In the genomic region with DNA sequence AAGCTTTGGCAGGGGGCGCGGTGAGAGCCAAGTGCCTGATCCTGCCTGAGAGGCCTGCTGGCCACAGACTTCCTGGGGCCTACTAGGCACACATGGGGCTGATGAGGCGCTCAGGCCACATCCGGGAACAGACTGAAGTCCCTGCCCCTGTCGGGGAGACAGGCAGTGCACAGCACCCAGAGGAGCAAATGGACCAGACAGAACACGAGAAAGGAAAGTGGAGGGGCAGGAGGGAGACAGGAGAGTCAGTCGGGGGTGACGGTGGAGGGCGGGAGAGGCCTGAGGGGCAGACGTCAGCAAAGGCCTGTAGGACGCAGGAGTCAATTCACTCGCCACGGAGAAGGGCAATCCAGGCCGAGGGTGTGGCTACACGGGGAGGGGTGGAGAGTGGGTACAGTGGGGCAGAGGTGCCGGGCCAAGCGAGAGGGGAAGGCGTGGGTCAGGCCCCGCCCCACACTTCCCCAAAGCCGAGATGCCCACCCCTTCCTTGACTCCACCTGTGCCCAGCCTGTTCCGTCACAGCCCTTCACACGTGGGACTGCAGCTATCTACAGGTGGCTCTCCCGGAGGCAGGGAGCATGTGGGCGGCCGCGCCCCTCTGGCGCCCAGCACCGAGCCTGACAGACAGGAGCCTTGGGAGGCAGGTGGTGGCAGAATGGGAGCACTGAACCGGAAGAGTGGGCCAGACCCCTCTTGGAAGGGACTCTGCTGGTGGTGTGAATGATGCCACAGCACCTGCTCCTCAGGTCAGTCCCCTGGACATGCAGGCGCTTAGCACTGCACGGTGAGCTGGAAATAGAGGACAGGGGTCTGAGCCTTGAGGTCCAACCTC, we compare ENCODE assay signal across 1 cellular context.
TF ChIP-seq lines count a peak whose summit lies in the region.

No MANE protein-coding gene starts in this region.

TF ChIP-seq in SK-N-SH treated with all-trans-retinoic acid at 6 μM for 48 hours, 23 proteins besides CTCF, POLR2A, EP300 and RAD21 (continued from another document):
- TF ChIP-seq, protein P1, sequence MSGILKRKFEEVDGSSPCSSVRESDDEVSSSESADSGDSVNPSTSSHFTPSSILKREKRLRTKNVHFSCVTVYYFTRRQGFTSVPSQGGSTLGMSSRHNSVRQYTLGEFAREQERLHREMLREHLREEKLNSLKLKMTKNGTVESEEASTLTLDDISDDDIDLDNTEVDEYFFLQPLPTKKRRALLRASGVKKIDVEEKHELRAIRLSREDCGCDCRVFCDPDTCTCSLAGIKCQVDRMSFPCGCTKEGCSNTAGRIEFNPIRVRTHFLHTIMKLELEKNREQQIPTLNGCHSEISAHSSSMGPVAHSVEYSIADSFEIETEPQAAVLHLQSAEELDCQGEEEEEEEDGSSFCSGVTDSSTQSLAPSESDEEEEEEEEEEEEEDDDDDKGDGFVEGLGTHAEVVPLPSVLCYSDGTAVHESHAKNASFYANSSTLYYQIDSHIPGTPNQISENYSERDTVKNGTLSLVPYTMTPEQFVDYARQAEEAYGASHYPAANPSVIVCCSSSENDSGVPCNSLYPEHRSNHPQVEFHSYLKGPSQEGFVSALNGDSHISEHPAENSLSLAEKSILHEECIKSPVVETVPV (CRISPR knock-in tag; IDR thresholded peaks at IDR 0.05) = no peak
- no peak for TF ChIP-seq PPARA (CRISPR knock-in tag; IDR thresholded peaks at IDR 0.05; ENCODE audit: borderline replicate concordance)
- no peak for TF ChIP-seq CSDC2 (CRISPR knock-in tag; IDR thresholded peaks at IDR 0.05)
